ENCODE assay signal across 26 cellular contexts in genomic region chrX:39893417-39894338, GRCh38.
DNase-seq lines count a peak whose midpoint lies in the region; ATAC-seq and TF ChIP-seq lines count a peak whose summit lies in the region.
"Had no signal": no experiment of that assay in that cellular context is flagged by ENCODE, and none has a peak within 500 bp of the region (broad histone marks: within the 10 kb centered on the region; RNA-seq: fewer than 3 reads in every experiment).

No MANE protein-coding gene starts in this region.

- no peaks in the 10 kb centered on the region for H3K36me3 Mint-ChIP-seq in activated naive CD8-positive, alpha-beta T cell treated with anti-CD3 and anti-CD28 coated beads, Interleukin-2, amount 50 U/mL, for 24 hours (ENCODE audit: low read depth)
- H3K36me3 Mint-ChIP-seq in activated naive CD8-positive, alpha-beta T cell treated with anti-CD3 and anti-CD28 coated beads for 36 hours, result no peaks in the 10 kb centered on the region
- H3K36me3 Mint-ChIP-seq: activated CD4-positive, alpha-beta memory T cell treated with anti-CD3 and anti-CD28 coated beads for 36 hours had no signal

- H3K27me3 ChIP-seq in upper lobe of right lung, result no peaks in the 10 kb centered on the region
- H3K27me3 ChIP-seq: esophagus muscularis mucosa, uterus had no signal

- peak overlapping the region; percentile 97 for H3K27ac ChIP-seq in VCaP
- H3K27ac ChIP-seq in upper lobe of right lung, result peak overlapping the region; percentile 11
- H3K27ac ChIP-seq: esophagus muscularis mucosa, prostate gland, skin epidermis, uterus had no signal

- no peak overlapping the region for H3K27ac Mint-ChIP-seq in activated naive CD8-positive, alpha-beta T cell treated with anti-CD3 and anti-CD28 coated beads, Interleukin-2, amount 50 U/mL, for 24 hours
- H3K27ac Mint-ChIP-seq in activated naive CD8-positive, alpha-beta T cell treated with anti-CD3 and anti-CD28 coated beads for 36 hours, result no peak overlapping the region
- H3K27ac Mint-ChIP-seq: activated CD4-positive, alpha-beta memory T cell treated with anti-CD3 and anti-CD28 coated beads for 36 hours had no signal

- intact Hi-C loops in upper lobe of right lung (cut with DNase I), result no loop called here

- H3K9me3 ChIP-seq in upper lobe of right lung, result no peaks in the 10 kb centered on the region
- H3K9me3 ChIP-seq: esophagus muscularis mucosa, prostate gland, uterus had no signal

- peak; percentile 66 for ATAC-seq in activated naive CD8-positive, alpha-beta T cell treated with anti-CD3 and anti-CD28 coated beads, Interleukin-2, amount 50 U/mL, for 24 hours
- peak; percentile 39 for ATAC-seq in HG02798 (IDR thresholded peaks at IDR 0.05; ENCODE audit: poor library complexity, unreplicated experiment)
- ATAC-seq in upper lobe of right lung, result no peak
- ATAC-seq in HG02938 (IDR thresholded peaks at IDR 0.05; ENCODE audit: unreplicated experiment), result no peak
- ATAC-seq: HCT116, Right ventricle myocardium inferior had no signal

- H3K4me1 ChIP-seq in upper lobe of right lung, result peaks cover 4% of the 10 kb centered on the region
- H3K4me1 ChIP-seq: prostate gland, uterus had no signal

- no peak for DNase-seq in activated naive CD8-positive, alpha-beta T cell treated with anti-CD3 and anti-CD28 coated beads, Interleukin-2, amount 50 U/mL, for 24 hours
- DNase-seq in activated naive CD8-positive, alpha-beta T cell treated with anti-CD3 and anti-CD28 coated beads for 36 hours, result no peak
- DNase-seq in upper lobe of right lung (no peak), cerebellar nuclear complex (lab: John Stamatoyannopoulos, UW) (no peak)
- DNase-seq in stimulated activated naive CD4-positive, alpha-beta T cell (lab: John Stamatoyannopoulos, UW), result no peak
- DNase-seq: activated CD4-positive, alpha-beta memory T cell treated with anti-CD3 and anti-CD28 coated beads for 36 hours; activated gamma-delta T cell treated with Interleukin-2 at 50 U/mL for 16 hours; activated T-cell treated with anti-CD3 and anti-CD28 coated beads for 4 hours; aorta; C1 segment of cervical spinal cord; effector CD8-positive, alpha-beta T cell; GDM1; KG1; NCI-H2081 treated with DMSO at 0.1 percent for 48 hours; NK-92 treated with Interleukin-12 subunit alpha and Interleukin-12 subunit beta, amount 100 ng/mL, for 24 hours; stimulated activated CD4-positive, alpha-beta T cell treated with anti-CD3 and anti-CD28 coated beads, Interleukin-2, amount 100 ng/mL, for 48 hours; uterus had no signal

- no peaks in the 10 kb centered on the region for H3K9me3 Mint-ChIP-seq in activated naive CD8-positive, alpha-beta T cell treated with anti-CD3 and anti-CD28 coated beads, Interleukin-2, amount 50 U/mL, for 24 hours
- no peaks in the 10 kb centered on the region for H3K9me3 Mint-ChIP-seq in activated naive CD8-positive, alpha-beta T cell treated with anti-CD3 and anti-CD28 coated beads for 36 hours
- H3K9me3 Mint-ChIP-seq: activated CD4-positive, alpha-beta memory T cell treated with anti-CD3 and anti-CD28 coated beads for 36 hours; central memory CD8-positive, alpha-beta T cell had no signal

- TF ChIP-seq CTCF in VCaP (conservative IDR thresholded peaks at IDR 0.05) (no peak), upper lobe of right lung (IDR thresholded peaks at IDR 0.05) (no peak)

- no peak overlapping the region for H3K4me3 Mint-ChIP-seq in activated naive CD8-positive, alpha-beta T cell treated with anti-CD3 and anti-CD28 coated beads, Interleukin-2, amount 50 U/mL, for 24 hours
- no peak overlapping the region for H3K4me3 Mint-ChIP-seq in activated naive CD8-positive, alpha-beta T cell treated with anti-CD3 and anti-CD28 coated beads for 36 hours
- H3K4me3 Mint-ChIP-seq: activated CD4-positive, alpha-beta memory T cell treated with anti-CD3 and anti-CD28 coated beads for 36 hours; central memory CD8-positive, alpha-beta T cell had no signal

- H3K4me3 ChIP-seq in upper lobe of right lung, result no peak overlapping the region
- H3K4me3 ChIP-seq: esophagus muscularis mucosa, prostate gland, skin epidermis, uterus had no signal

- peaks cover 31% of the 10 kb centered on the region for H3K4me1 Mint-ChIP-seq in activated naive CD8-positive, alpha-beta T cell treated with anti-CD3 and anti-CD28 coated beads, Interleukin-2, amount 50 U/mL, for 24 hours
- peaks cover 20% of the 10 kb centered on the region for H3K4me1 Mint-ChIP-seq in activated naive CD8-positive, alpha-beta T cell treated with anti-CD3 and anti-CD28 coated beads for 36 hours
- H3K4me1 Mint-ChIP-seq: central memory CD8-positive, alpha-beta T cell had no signal

- peaks cover 12% of the 10 kb centered on the region for H3K27me3 Mint-ChIP-seq in activated naive CD8-positive, alpha-beta T cell treated with anti-CD3 and anti-CD28 coated beads, Interleukin-2, amount 50 U/mL, for 24 hours
- H3K27me3 Mint-ChIP-seq in activated naive CD8-positive, alpha-beta T cell treated with anti-CD3 and anti-CD28 coated beads for 36 hours, result no peaks in the 10 kb centered on the region
- H3K27me3 Mint-ChIP-seq: activated CD4-positive, alpha-beta memory T cell treated with anti-CD3 and anti-CD28 coated beads for 36 hours; central memory CD8-positive, alpha-beta T cell had no signal

- no peaks in the 10 kb centered on the region for H3K36me3 ChIP-seq in upper lobe of right lung
- H3K36me3 ChIP-seq: esophagus muscularis mucosa, prostate gland, uterus had no signal

Comparison
In these comparisons a context has a peak if more than half of its experiments do, and no peak if none do; other contexts are left out.
1. ATAC-seq: peak in activated naive CD8-positive, alpha-beta T cell treated with anti-CD3 and anti-CD28 coated beads, Interleukin-2, amount 50 U/mL, for 24 hours (single experiment) and HG02798 (single experiment); none in upper lobe of right lung (single experiment) and HG02938 (single experiment).